In the genomic region with DNA sequence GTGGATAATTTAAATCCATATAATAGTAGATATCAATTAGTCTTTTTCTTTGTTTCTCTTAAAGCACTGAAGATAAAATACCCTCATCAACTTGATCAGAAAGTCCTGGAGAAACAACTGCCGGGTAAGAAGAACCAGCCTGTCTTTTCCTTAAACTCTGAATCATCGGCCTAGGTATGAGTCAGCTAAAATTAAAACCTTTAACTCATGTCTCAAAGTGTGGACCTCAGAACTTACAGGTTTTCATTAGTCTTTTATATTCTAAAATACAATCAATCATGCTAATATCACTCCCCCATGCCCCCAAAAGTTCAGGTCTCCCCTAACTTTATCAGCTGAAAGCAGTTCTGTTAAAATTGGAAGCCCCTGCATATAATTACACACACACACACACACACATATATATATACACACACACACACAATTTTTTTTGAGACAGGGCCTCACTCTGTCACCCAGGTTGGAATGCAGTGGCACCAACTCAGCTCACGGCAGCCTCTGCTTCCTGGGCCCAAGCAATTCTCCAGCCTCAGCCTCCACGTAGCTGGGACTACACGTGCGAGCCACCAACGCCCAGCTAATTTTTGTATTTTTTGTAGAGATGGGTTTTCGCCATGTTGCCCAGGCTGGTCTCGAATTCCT, we compare ENCODE assay signal across 8 cellular contexts.
DNase-seq lines count a peak whose midpoint lies in the region; TF ChIP-seq lines count a peak whose summit lies in the region.

No MANE protein-coding gene starts in this region.

- H3K27me3 ChIP-seq in CD8-positive, alpha-beta memory T cell (ENCODE audit: insufficient read depth, low read length, poor library complexity, severe bottlenecking) = no peaks in the 10 kb centered on the region
- H3K27me3 ChIP-seq in brain microvascular endothelial cell (replicated peaks) (no peaks in the 10 kb centered on the region), Karpas-422 (ENCODE audit: low read length) (no peaks in the 10 kb centered on the region)

- no peaks in the 10 kb centered on the region for H3K9me2 ChIP-seq in Karpas-422 (replicated peaks; ENCODE audit: insufficient read depth, low read length)

- peak overlapping the region; percentile 57 for H3K27ac ChIP-seq in CD8-positive, alpha-beta memory T cell (ENCODE audit: low read depth, low read length)
- H3K27ac ChIP-seq in brain microvascular endothelial cell (peak overlapping the region; percentile 73), Karpas-422 (ENCODE audit: low read length) (no peak overlapping the region)

- H3K36me3 ChIP-seq in CD8-positive, alpha-beta memory T cell (ENCODE audit: insufficient read depth, low read length) = peaks cover 41% of the 10 kb centered on the region
- peaks cover 45% of the 10 kb centered on the region for H3K36me3 ChIP-seq in brain microvascular endothelial cell (replicated peaks)
- H3K36me3 ChIP-seq in Karpas-422 (ENCODE audit: insufficient read depth, low read length) = peaks cover 14% of the 10 kb centered on the region; the same call in 1 of the 2 replicates

- no peak overlapping the region for H3K4me2 ChIP-seq in Karpas-422 (ENCODE audit: low read depth, low read length, poor library complexity, severe bottlenecking)

- no peaks in the 10 kb centered on the region for H3K4me1 Mint-ChIP-seq in CD8-positive, alpha-beta memory T cell

- H3K27ac Mint-ChIP-seq in CD8-positive, alpha-beta memory T cell = peak overlapping the region in 1 of 8 donors; percentile 6

- TF ChIP-seq CTCF in brain microvascular endothelial cell (IDR thresholded peaks at IDR 0.05; ENCODE audit: low read depth, low read length, missing control alignments) = no peak

- H3K4me3 Mint-ChIP-seq in CD8-positive, alpha-beta memory T cell = no peak overlapping the region

- H3K36me3 Mint-ChIP-seq in CD8-positive, alpha-beta memory T cell = peaks cover 6 to 74% (median 19%) of the 10 kb centered on the region in 3 donors

- no peaks in the 10 kb centered on the region for H3K9me3 Mint-ChIP-seq in CD8-positive, alpha-beta memory T cell

- no peaks in the 10 kb centered on the region for H4K20me1 ChIP-seq in Karpas-422 (ENCODE audit: insufficient read depth, low read depth, low read length)

- no peak overlapping the region for H3K9ac ChIP-seq in Karpas-422 (ENCODE audit: low read length)

- DNase-seq in CD8-positive, alpha-beta memory T cell = no peak
- peak; percentile 74 for DNase-seq in LHCN-M2 (ENCODE audit: low read depth)
- DNase-seq in brain microvascular endothelial cell = peak; percentile 42
- DNase-seq in myocyte (ENCODE audit: low read depth) = peak; percentile 69
- DNase-seq in Karpas-422 = no peak
- DNase-seq in stimulated activated CD4-positive, alpha-beta T cell treated with anti-CD3 and anti-CD28 coated beads, Interleukin-1b, Interleukin-23, amount 100 ng/mL, for 48 hours = no peak
- DNase-seq in T-helper 9 cell = no peak
- DNase-seq in SIG-M5 (lab: John Stamatoyannopoulos, UW) = no peak

- in situ Hi-C loops in brain microvascular endothelial cell (cut with HindIII; ENCODE audit: low pct_ligation_motif_present, low sequenced_read_pairs) = no loop called here

- H3K9me3 ChIP-seq in CD8-positive, alpha-beta memory T cell (ENCODE audit: low read length) = no peaks in the 10 kb centered on the region
- no peaks in the 10 kb centered on the region for H3K9me3 ChIP-seq in Karpas-422 (ENCODE audit: low read length)

- no peaks in the 10 kb centered on the region for H3K4me1 ChIP-seq in CD8-positive, alpha-beta memory T cell (ENCODE audit: insufficient read depth, low read length)
- no peaks in the 10 kb centered on the region for H3K4me1 ChIP-seq in Karpas-422 (ENCODE audit: low read length)

- H3K27me3 Mint-ChIP-seq in CD8-positive, alpha-beta memory T cell = no peaks in the 10 kb centered on the region

- no peak overlapping the region for H3K4me3 ChIP-seq in CD8-positive, alpha-beta memory T cell (ENCODE audit: low read length)
- H3K4me3 ChIP-seq in brain microvascular endothelial cell (ENCODE audit: low read depth, low read length) (no peak overlapping the region), Karpas-422 (ENCODE audit: low read length) (no peak overlapping the region)

- CTCF ChIA-PET in CD8-positive, alpha-beta memory T cell (lab: Charles Lee) = interaction anchor here (0.9 to 2.2 kb wide), 2 partner anchors 26 to 62 kb away, joined by 3 to 8 read pairs; no protein-coding TSS in a partner anchor

- POLR2A ChIA-PET in CD8-positive, alpha-beta memory T cell (lab: Charles Lee) = no interaction called here

- no peak overlapping the region for H2AFZ ChIP-seq in Karpas-422 (ENCODE audit: low read length)

- H3K79me2 ChIP-seq in Karpas-422 (ENCODE audit: low read length) = no peaks in the 10 kb centered on the region

Comparison
In these comparisons a context has a peak if more than half of its experiments do, and no peak if none do; other contexts are left out.
1. DNase-seq: peak in LHCN-M2 (single experiment), brain microvascular endothelial cell (single experiment) and myocyte (single experiment); none in CD8-positive, alpha-beta memory T cell (0 of 5), Karpas-422 (single experiment), stimulated activated CD4-positive, alpha-beta T cell treated with anti-CD3 and anti-CD28 coated beads, Interleukin-1b, Interleukin-23, amount 100 ng/mL, for 48 hours (single experiment), T-helper 9 cell (single experiment) and SIG-M5 (single experiment).